1 cellular context compared by ENCODE assay signal in genomic region chr15:75307778-75308390, GRCh38.
TF ChIP-seq lines count a peak whose summit lies in the region.

No MANE protein-coding gene starts in this region.

TF ChIP-seq in HEK293, 187 proteins besides CTCF, POLR2A, EP300 and RAD21 (continued from another document and continues in another):
- TF ChIP-seq PRDM2 (tag by site-specific recombination; IDR thresholded peaks at IDR 0.05; ENCODE audit: borderline replicate concordance) (no peak), ZNF112 (tag by site-specific recombination; IDR thresholded peaks at IDR 0.05) (no peak), ZNF214 (tag by site-specific recombination; IDR thresholded peaks at IDR 0.05; ENCODE audit: borderline replicate concordance) (no peak), ZNF274 (IDR thresholded peaks at IDR 0.05; ENCODE audit: low read length) (no peak), ZNF274 (tag by site-specific recombination; IDR thresholded peaks at IDR 0.05; ENCODE audit: borderline replicate concordance) (no peak), ZNF2 (tag by site-specific recombination; IDR thresholded peaks at IDR 0.05) (peak; percentile 30; the same call in 1 of the 2 replicates), ZNF677 (tag by site-specific recombination; IDR thresholded peaks at IDR 0.05) (no peak), HOXA7 (CRISPR knock-in tag; IDR thresholded peaks at IDR 0.05; ENCODE audit: borderline replicate concordance) (no peak), ZNF366 (tag by site-specific recombination; conservative IDR thresholded peaks at IDR 0.05) (0 out of 2 replicates have a peak, but pooled peaks have one; percentile 12), SETDB1 (IDR thresholded peaks at IDR 0.05; ENCODE audit: insufficient read length, low read length) (no peak), ZNF155 (tag by site-specific recombination; IDR thresholded peaks at IDR 0.05) (no peak), ZFHX2 (tag by site-specific recombination; conservative IDR thresholded peaks at IDR 0.05) (no peak), ZNF785 (tag by site-specific recombination; IDR thresholded peaks at IDR 0.05) (no peak), IKZF3 (tag by site-specific recombination; IDR thresholded peaks at IDR 0.05) (peak; percentile 39; the same call in 1 of the 2 replicates), ZNF37A (tag by site-specific recombination; IDR thresholded peaks at IDR 0.05) (no peak), ZNF174 (tag by site-specific recombination; IDR thresholded peaks at IDR 0.05) (no peak), ZNF423 (tag by site-specific recombination; IDR thresholded peaks at IDR 0.05) (no peak), KLF1 (tag by site-specific recombination; IDR thresholded peaks at IDR 0.05) (peak; percentile 73), RBAK (tag by site-specific recombination; IDR thresholded peaks at IDR 0.05) (no peak), ZNF558 (tag by site-specific recombination; IDR thresholded peaks at IDR 0.05) (no peak), SP2 (tag by site-specific recombination; IDR thresholded peaks at IDR 0.05) (no peak), FEZF1 (tag by site-specific recombination; IDR thresholded peaks at IDR 0.05) (no peak), ZNF404 (tag by site-specific recombination; IDR thresholded peaks at IDR 0.05) (no peak), ZNF555 (tag by site-specific recombination; conservative IDR thresholded peaks at IDR 0.05) (no peak), ZNF654 (tag by site-specific recombination; IDR thresholded peaks at IDR 0.05; ENCODE audit: low read depth) (peak; percentile 80), AEBP2 (tag by site-specific recombination; IDR thresholded peaks at IDR 0.05; ENCODE audit: borderline replicate concordance) (no peak), ZNF645 (tag by site-specific recombination; IDR thresholded peaks at IDR 0.05) (no peak), ZSCAN30 (tag by site-specific recombination; IDR thresholded peaks at IDR 0.05) (peak; percentile 55; the same call in 1 of the 2 replicates), ZBTB1 (tag by site-specific recombination; IDR thresholded peaks at IDR 0.05) (no peak), KLF8 (tag by site-specific recombination; IDR thresholded peaks at IDR 0.05) (no peak), ZBTB26 (tag by site-specific recombination; optimal IDR thresholded peaks at IDR 0.05) (peak; percentile 29)
- TF ChIP-seq, protein P1, sequence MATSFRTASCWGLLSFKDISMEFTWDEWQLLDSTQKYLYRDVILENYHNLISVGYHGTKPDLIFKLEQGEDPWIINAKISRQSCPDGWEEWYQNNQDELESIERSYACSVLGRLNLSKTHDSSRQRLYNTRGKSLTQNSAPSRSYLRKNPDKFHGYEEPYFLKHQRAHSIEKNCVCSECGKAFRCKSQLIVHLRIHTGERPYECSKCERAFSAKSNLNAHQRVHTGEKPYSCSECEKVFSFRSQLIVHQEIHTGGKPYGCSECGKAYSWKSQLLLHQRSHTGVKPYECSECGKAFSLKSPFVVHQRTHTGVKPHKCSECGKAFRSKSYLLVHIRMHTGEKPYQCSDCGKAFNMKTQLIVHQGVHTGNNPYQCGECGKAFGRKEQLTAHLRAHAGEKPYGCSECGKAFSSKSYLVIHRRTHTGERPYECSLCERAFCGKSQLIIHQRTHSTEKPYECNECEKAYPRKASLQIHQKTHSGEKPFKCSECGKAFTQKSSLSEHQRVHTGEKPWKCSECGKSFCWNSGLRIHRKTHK (tag by site-specific recombination; IDR thresholded peaks at IDR 0.05): no peak
- TF ChIP-seq, protein P2, sequence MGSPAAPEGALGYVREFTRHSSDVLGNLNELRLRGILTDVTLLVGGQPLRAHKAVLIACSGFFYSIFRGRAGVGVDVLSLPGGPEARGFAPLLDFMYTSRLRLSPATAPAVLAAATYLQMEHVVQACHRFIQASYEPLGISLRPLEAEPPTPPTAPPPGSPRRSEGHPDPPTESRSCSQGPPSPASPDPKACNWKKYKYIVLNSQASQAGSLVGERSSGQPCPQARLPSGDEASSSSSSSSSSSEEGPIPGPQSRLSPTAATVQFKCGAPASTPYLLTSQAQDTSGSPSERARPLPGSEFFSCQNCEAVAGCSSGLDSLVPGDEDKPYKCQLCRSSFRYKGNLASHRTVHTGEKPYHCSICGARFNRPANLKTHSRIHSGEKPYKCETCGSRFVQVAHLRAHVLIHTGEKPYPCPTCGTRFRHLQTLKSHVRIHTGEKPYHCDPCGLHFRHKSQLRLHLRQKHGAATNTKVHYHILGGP (tag by site-specific recombination; IDR thresholded peaks at IDR 0.05): 0 out of 2 replicates have a peak, but pooled peaks have one; percentile 29
- TF ChIP-seq, protein P3, sequence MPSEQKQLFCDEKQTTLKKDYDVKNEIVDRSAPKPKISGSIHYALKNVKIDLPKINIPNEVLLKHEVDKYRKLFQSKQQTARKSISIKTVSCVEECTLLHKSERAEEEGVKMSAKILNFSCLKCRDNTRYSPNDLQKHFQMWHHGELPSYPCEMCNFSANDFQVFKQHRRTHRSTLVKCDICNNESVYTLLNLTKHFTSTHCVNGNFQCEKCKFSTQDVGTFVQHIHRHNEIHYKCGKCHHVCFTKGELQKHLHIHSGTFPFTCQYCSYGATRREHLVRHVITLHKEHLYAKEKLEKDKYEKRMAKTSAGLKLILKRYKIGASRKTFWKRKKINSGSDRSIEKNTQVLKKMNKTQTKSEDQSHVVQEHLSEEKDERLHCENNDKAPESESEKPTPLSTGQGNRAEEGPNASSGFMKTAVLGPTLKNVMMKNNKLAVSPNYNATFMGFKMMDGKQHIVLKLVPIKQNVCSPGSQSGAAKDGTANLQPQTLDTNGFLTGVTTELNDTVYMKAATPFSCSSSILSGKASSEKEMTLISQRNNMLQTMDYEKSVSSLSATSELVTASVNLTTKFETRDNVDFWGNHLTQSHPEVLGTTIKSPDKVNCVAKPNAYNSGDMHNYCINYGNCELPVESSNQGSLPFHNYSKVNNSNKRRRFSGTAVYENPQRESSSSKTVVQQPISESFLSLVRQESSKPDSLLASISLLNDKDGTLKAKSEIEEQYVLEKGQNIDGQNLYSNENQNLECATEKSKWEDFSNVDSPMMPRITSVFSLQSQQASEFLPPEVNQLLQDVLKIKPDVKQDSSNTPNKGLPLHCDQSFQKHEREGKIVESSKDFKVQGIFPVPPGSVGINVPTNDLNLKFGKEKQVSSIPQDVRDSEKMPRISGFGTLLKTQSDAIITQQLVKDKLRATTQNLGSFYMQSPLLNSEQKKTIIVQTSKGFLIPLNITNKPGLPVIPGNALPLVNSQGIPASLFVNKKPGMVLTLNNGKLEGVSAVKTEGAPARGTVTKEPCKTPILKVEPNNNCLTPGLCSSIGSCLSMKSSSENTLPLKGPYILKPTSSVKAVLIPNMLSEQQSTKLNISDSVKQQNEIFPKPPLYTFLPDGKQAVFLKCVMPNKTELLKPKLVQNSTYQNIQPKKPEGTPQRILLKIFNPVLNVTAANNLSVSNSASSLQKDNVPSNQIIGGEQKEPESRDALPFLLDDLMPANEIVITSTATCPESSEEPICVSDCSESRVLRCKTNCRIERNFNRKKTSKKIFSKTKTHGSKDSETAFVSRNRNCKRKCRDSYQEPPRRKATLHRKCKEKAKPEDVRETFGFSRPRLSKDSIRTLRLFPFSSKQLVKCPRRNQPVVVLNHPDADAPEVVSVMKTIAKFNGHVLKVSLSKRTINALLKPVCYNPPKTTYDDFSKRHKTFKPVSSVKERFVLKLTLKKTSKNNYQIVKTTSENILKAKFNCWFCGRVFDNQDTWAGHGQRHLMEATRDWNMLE (tag by site-specific recombination; conservative IDR thresholded peaks at IDR 0.05; ENCODE audit: low read depth): no peak
- TF ChIP-seq, protein P4, sequence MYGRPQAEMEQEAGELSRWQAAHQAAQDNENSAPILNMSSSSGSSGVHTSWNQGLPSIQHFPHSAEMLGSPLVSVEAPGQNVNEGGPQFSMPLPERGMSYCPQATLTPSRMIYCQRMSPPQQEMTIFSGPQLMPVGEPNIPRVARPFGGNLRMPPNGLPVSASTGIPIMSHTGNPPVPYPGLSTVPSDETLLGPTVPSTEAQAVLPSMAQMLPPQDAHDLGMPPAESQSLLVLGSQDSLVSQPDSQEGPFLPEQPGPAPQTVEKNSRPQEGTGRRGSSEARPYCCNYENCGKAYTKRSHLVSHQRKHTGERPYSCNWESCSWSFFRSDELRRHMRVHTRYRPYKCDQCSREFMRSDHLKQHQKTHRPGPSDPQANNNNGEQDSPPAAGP (tag by site-specific recombination; IDR thresholded peaks at IDR 0.05): peak; percentile 39; the same call in 1 of the 2 replicates
- TF ChIP-seq, protein P5, sequence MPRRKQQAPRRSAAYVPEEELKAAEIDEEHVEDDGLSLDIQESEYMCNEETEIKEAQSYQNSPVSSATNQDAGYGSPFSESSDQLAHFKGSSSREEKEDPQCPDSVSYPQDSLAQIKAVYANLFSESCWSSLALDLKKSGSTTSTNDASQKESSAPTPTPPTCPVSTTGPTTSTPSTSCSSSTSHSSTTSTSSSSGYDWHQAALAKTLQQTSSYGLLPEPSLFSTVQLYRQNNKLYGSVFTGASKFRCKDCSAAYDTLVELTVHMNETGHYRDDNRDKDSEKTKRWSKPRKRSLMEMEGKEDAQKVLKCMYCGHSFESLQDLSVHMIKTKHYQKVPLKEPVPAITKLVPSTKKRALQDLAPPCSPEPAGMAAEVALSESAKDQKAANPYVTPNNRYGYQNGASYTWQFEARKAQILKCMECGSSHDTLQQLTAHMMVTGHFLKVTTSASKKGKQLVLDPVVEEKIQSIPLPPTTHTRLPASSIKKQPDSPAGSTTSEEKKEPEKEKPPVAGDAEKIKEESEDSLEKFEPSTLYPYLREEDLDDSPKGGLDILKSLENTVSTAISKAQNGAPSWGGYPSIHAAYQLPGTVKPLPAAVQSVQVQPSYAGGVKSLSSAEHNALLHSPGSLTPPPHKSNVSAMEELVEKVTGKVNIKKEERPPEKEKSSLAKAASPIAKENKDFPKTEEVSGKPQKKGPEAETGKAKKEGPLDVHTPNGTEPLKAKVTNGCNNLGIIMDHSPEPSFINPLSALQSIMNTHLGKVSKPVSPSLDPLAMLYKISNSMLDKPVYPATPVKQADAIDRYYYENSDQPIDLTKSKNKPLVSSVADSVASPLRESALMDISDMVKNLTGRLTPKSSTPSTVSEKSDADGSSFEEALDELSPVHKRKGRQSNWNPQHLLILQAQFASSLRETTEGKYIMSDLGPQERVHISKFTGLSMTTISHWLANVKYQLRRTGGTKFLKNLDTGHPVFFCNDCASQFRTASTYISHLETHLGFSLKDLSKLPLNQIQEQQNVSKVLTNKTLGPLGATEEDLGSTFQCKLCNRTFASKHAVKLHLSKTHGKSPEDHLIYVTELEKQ (tag by site-specific recombination; IDR thresholded peaks at IDR 0.05; ENCODE audit: borderline replicate concordance): no peak
